ENCODE assay signal across 8 cellular contexts in the genomic region with DNA sequence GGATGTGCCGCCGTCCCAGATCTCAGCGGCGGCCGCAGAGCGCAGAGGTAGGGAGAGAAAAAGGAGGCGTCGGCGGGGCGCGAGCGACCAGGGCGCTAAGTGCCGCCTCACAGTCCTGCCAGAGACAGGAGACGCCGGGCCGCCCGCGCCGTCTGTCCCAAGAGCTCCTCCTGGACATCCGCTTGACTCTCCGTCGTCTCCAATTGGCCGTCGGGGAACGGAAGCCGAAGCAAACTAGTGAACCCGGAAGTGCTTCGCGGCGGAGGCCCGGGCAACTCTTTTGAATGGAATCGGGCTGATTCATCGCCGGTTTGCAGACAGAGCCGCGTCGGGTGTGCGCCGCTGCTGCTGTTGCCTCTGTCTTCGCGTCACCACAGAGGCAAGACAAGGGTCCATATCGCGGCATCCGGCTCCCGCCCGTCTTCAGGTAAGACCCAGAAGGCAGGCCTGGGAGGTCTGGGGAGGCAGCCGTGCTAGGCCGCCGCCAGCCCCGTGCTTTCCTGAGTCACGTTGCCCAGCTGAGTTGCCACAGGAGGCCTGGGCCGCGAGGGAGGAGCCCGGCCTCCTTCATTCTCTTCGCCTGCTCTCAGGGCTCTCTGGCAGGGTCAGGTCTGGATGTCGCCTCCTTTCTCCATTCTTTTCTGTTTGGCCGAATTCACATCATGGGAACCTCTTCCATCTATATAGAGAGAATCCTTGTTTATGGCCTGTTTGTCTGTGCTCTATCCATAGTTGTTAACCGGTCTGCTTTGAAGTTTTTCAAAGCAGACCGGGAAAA. TPM values are rescaled to one million over a fixed set of nuclear protein-coding genes. Genes with fewer than 3 reads are reported as not detected.
DNase-seq lines count a peak whose midpoint lies in the region; ATAC-seq and TF ChIP-seq lines count a peak whose summit lies in the region.

Gene PSMD14 (plus strand): TSS at position 248 of the 778 bp plus-strand sequence. CDS start 10,401 bp downstream, outside the sequence.

- H3K27ac ChIP-seq in BLaER1 (peak within 1 kb of the TSS; percentile 93), left lung (peak within 1 kb of the TSS; percentile 78 to 92)

- H3K27me3 ChIP-seq in BLaER1, result no peaks in the 10 kb centered on the region
- no peaks in the 10 kb centered on the region for H3K27me3 ChIP-seq in left lung

- peak within 1 kb of the TSS; percentile 90 for H3K9ac ChIP-seq in BLaER1

- peaks cover 18% of the 10 kb centered on the region for H3K9me3 ChIP-seq in BLaER1
- H3K9me3 ChIP-seq in left lung, result peaks cover 0 to 10% of the 10 kb centered on the region in 2 donors

- peak within 1 kb of the TSS; percentile 79 for H3K4me3 ChIP-seq in BLaER1
- peak within 1 kb of the TSS; percentile 54 to 81 for H3K4me3 ChIP-seq in left lung

- ATAC-seq in GM19328 (IDR thresholded peaks at IDR 0.05; ENCODE audit: unreplicated experiment), result peak; percentile 95
- peak; percentile 96 for ATAC-seq in HG03520 (IDR thresholded peaks at IDR 0.05; ENCODE audit: unreplicated experiment)
- ATAC-seq in left lung, result peak; percentile 99

- peak within 1 kb of the TSS; percentile 84 for H3K4me2 ChIP-seq in BLaER1

- TF ChIP-seq CTCF in left lung (IDR thresholded peaks at IDR 0.05), result no peak

- intact Hi-C loops in left lung (cut with DNase I), result no loop called here

- H3K4me1 ChIP-seq in BLaER1 (peaks cover 28% of the 10 kb centered on the region), left lung (peaks cover 10 to 25% of the 10 kb centered on the region in 2 donors)

- peaks cover 35% of the 10 kb centered on the region for H4K20me1 ChIP-seq in BLaER1

- DNase-seq in NCI-H69 (lab: John Stamatoyannopoulos, UW) (peak; percentile 93), dedifferentiated amniotic fluid mesenchymal stem cell (ENCODE audit: extremely low spot score) (peak; percentile 95), left lung (peak; percentile 95 to 98)
- peak; percentile 82 for DNase-seq in activated CD4-positive, alpha-beta T cell treated with anti-CD3 and anti-CD28 coated beads, Interleukin-2, amount 50 U/mL, for 1 hour
- peak; percentile 80 to 81 for DNase-seq in stimulated activated CD4-positive, alpha-beta T cell treated with anti-CD3 and anti-CD28 coated beads, Interleukin-2, amount 100 ng/mL, for 48 hours

- peaks cover 24% of the 10 kb centered on the region for H3K36me3 ChIP-seq in BLaER1
- no peaks in the 10 kb centered on the region for H3K36me3 ChIP-seq in left lung

RNA-seq across cellular contexts. Expression of gene PSMD14, which starts in this region (rescaled TPM):
- total RNA-seq in left lung, result 10 to 100 TPM; 40.7 to 64.3 TPM

Comparison
In these comparisons a context has a peak if more than half of its experiments do, and no peak if none do; other contexts are left out.
1. Peak in every context shown above with its lines: DNase-seq, ATAC-seq, H3K4me3 ChIP-seq and H3K27ac ChIP-seq.